ENCODE assay signal across 15 cellular contexts in genomic region chr12:3065300-3065699, GRCh38. TPM values are rescaled to one million over a fixed set of nuclear protein-coding genes. Genes with fewer than 3 reads are reported as not detected.
DNase-seq lines count a peak whose midpoint lies in the region; ATAC-seq and TF ChIP-seq lines count a peak whose summit lies in the region.
"Had no signal": no experiment of that assay in that cellular context is flagged by ENCODE, and none has a peak within 500 bp of the region (broad histone marks: within the 10 kb centered on the region; RNA-seq: fewer than 3 reads in every experiment).

No MANE protein-coding gene starts in this region.

- DNase-seq in ELF-1 (ENCODE audit: low read depth, low spot score): peak; percentile 64
- DNase-seq in PC-9: peak in 1 of 2 experiments; percentile 50
- peak; percentile 38 for DNase-seq in endodermal cell
- peak; percentile 57 to 89 for DNase-seq in trophoblast cell
- no peak for DNase-seq in nucleus accumbens (lab: John Stamatoyannopoulos, UW)
- DNase-seq: ACHN; Calu3; CD4-positive, CD25-positive, alpha-beta regulatory T cell; DMS 273 treated with DMSO at 0.1 percent for 48 hours; HCEC 1CT had no signal

- peaks cover 36% of the 10 kb centered on the region for H3K27me3 ChIP-seq in PC-9 (ENCODE audit: insufficient read depth, low read depth)
- H3K27me3 ChIP-seq in endodermal cell (ENCODE audit: control insufficient read depth, insufficient read depth, low read length, poor library complexity, severe bottlenecking): no peaks in the 10 kb centered on the region
- H3K27me3 ChIP-seq in trophoblast cell (ENCODE audit: insufficient read depth, low read length): no peaks in the 10 kb centered on the region

- H4K12ac ChIP-seq in trophoblast cell (ENCODE audit: low read depth, low read length): no peak overlapping the region

- H3K27ac Mint-ChIP-seq in endodermal cell: no peak overlapping the region
- H3K27ac Mint-ChIP-seq in activated T-helper 17 cell treated with anti-CD3 and anti-CD28 coated beads, Interleukin-2, amount 50 U/mL, for 72 hours: no peak overlapping the region
- H3K27ac Mint-ChIP-seq: CD4-positive, CD25-positive, alpha-beta regulatory T cell had no signal

- H2BK120ac ChIP-seq in trophoblast cell (ENCODE audit: insufficient read depth, low read length, poor library complexity): peak overlapping the region; percentile 30

- H3K27ac ChIP-seq in PC-9 (no peak overlapping the region), endodermal cell (ENCODE audit: low read depth, low read length) (no peak overlapping the region), trophoblast cell (ENCODE audit: low read depth, low read length) (peak overlapping the region; percentile 87)
- H3K27ac ChIP-seq: BLaER1 treated with 17β-estradiol and CSF1 and Interleukin-3, amounts not matched to agents 10 nM and 100 nM had no signal

- peaks cover 2% of the 10 kb centered on the region for H3K79me1 ChIP-seq in trophoblast cell (ENCODE audit: low read length)

- H2AFZ ChIP-seq in PC-9 (no peak overlapping the region), trophoblast cell (ENCODE audit: insufficient read depth, low read length, poor library complexity) (no peak overlapping the region)

- H3K9me3 ChIP-seq in PC-9 (ENCODE audit: insufficient read depth, low read depth) (peaks cover 8% of the 10 kb centered on the region; the same call in 1 of the 2 replicates), endodermal cell (ENCODE audit: control insufficient read depth, low read length) (peaks cover 5% of the 10 kb centered on the region), trophoblast cell (ENCODE audit: insufficient read depth, low read depth, low read length) (no peaks in the 10 kb centered on the region)

- H3K4me1 ChIP-seq in PC-9 (replicated peaks; ENCODE audit: insufficient read depth) (peaks cover 11% of the 10 kb centered on the region), endodermal cell (ENCODE audit: control insufficient read depth, insufficient read depth, low read length) (no peaks in the 10 kb centered on the region), trophoblast cell (ENCODE audit: control insufficient read depth in 1 of 2, insufficient read depth in 2 of 2, low read length in 2 of 2) (peaks cover 7 to 14% of the 10 kb centered on the region in 2 experiments)

- no peak overlapping the region for H2BK12ac ChIP-seq in trophoblast cell (ENCODE audit: low read length)

- no peak overlapping the region for H3K4me3 Mint-ChIP-seq in endodermal cell
- no peak overlapping the region for H3K4me3 Mint-ChIP-seq in activated T-helper 17 cell treated with anti-CD3 and anti-CD28 coated beads, Interleukin-2, amount 50 U/mL, for 72 hours
- H3K4me3 Mint-ChIP-seq: CD4-positive, CD25-positive, alpha-beta regulatory T cell had no signal

- H3K9ac ChIP-seq in endodermal cell (ENCODE audit: extremely low read depth, low read length, poor library complexity, severe bottlenecking) (no peak overlapping the region), trophoblast cell (ENCODE audit: low read length) (no peak overlapping the region)
- H3K9ac ChIP-seq: BLaER1 treated with 17β-estradiol and CSF1 and Interleukin-3, amounts not matched to agents 10 nM and 100 nM had no signal

- H3K4me3 ChIP-seq in PC-9 (no peak overlapping the region), endodermal cell (ENCODE audit: low read length) (no peak overlapping the region), trophoblast cell (ENCODE audit: low read depth, low read length) (no peak overlapping the region)
- H3K4me3 ChIP-seq: BLaER1 treated with 17β-estradiol and CSF1 and Interleukin-3, amounts not matched to agents 10 nM and 100 nM; GM12878 had no signal

- no peak overlapping the region for H4K91ac ChIP-seq in trophoblast cell (ENCODE audit: low read depth, low read length)

- H3K4ac ChIP-seq in trophoblast cell (ENCODE audit: low read depth, low read length): no peak overlapping the region

- no peak overlapping the region for H4K8ac ChIP-seq in trophoblast cell (ENCODE audit: low read depth, low read length)

- no peak overlapping the region for H2AK5ac ChIP-seq in trophoblast cell (ENCODE audit: low read length)

- no peaks in the 10 kb centered on the region for H3F3A ChIP-seq in PC-9 (ENCODE audit: insufficient read depth, low read depth)

- no peaks in the 10 kb centered on the region for H4K20me1 ChIP-seq in PC-9 (ENCODE audit: insufficient read depth)
- H4K20me1 ChIP-seq: BLaER1 treated with 17β-estradiol and CSF1 and Interleukin-3, amounts not matched to agents 10 nM and 100 nM had no signal

- 0 out of 2 replicates have a peak overlapping the region, but pooled peaks have one; percentile 12 for H3K4me2 ChIP-seq in PC-9
- peak overlapping the region; percentile 39 for H3K4me2 ChIP-seq in trophoblast cell (ENCODE audit: low read length)

- peaks cover 5% of the 10 kb centered on the region for H3K4me1 Mint-ChIP-seq in endodermal cell
- H3K4me1 Mint-ChIP-seq in activated T-helper 17 cell treated with anti-CD3 and anti-CD28 coated beads, Interleukin-2, amount 50 U/mL, for 72 hours: no peaks in the 10 kb centered on the region

- no TSS peak for BruUV-seq in PC-9 (replicated peaks; lab: Mats Ljungman, UMichigan)

- no peak overlapping the region for H3K23ac ChIP-seq in trophoblast cell (ENCODE audit: low read length)

- ATAC-seq in HG03139 (IDR thresholded peaks at IDR 0.05; ENCODE audit: unreplicated experiment) (no peak), GM21723 (IDR thresholded peaks at IDR 0.05; ENCODE audit: unreplicated experiment) (no peak)
- no peak for ATAC-seq in activated T-helper 17 cell treated with anti-CD3 and anti-CD28 coated beads, Interleukin-2, amount 50 U/mL, for 72 hours (replicated peaks)
- ATAC-seq: GM12878 had no signal

- CTCF ChIA-PET in PC-9 (lab: Charles Lee): interaction anchor here (0.6 kb wide), 1 partner anchor 24 kb away, joined by 3 read pairs; no protein-coding TSS in a partner anchor

- H3K36me3 Mint-ChIP-seq in endodermal cell (ENCODE audit: low read depth): peaks cover 3% of the 10 kb centered on the region
- H3K36me3 Mint-ChIP-seq in activated T-helper 17 cell treated with anti-CD3 and anti-CD28 coated beads, Interleukin-2, amount 50 U/mL, for 72 hours (ENCODE audit: low read depth): no peaks in the 10 kb centered on the region
- H3K36me3 Mint-ChIP-seq: CD4-positive, CD25-positive, alpha-beta regulatory T cell had no signal

- no peak overlapping the region for H2BK5ac ChIP-seq in trophoblast cell (ENCODE audit: low read depth, low read length, poor library complexity)

- POLR2A ChIA-PET in PC-9 (lab: Charles Lee; ENCODE audit: unreplicated experiment): no interaction called here

- H3K9me2 ChIP-seq in PC-9 (ENCODE audit: insufficient read depth): no peaks in the 10 kb centered on the region

- H3K79me2 ChIP-seq in PC-9 (ENCODE audit: low read depth) (no peaks in the 10 kb centered on the region), trophoblast cell (ENCODE audit: control insufficient read depth, insufficient read depth, low read length, poor library complexity) (peaks cover under 1% of the 10 kb centered on the region)

- no peaks in the 10 kb centered on the region for H3K36me3 ChIP-seq in PC-9 (ENCODE audit: low read depth)
- no peaks in the 10 kb centered on the region for H3K36me3 ChIP-seq in endodermal cell (ENCODE audit: control insufficient read depth, insufficient read depth, low read length)
- H3K36me3 ChIP-seq in trophoblast cell (ENCODE audit: control insufficient read depth in 1 of 2, insufficient read depth in 2 of 2, low read length in 2 of 2): no peaks in the 10 kb centered on the region
- H3K36me3 ChIP-seq: BLaER1 treated with 17β-estradiol and CSF1 and Interleukin-3, amounts not matched to agents 10 nM and 100 nM had no signal

- H3K18ac ChIP-seq in trophoblast cell (ENCODE audit: low read length): no peak overlapping the region

- intact Hi-C loops in PC-9 (cut with micrococcal nuclease; ENCODE audit: unreplicated experiment): no loop called here

- 86 to 100% methylated on average over 1 to 2 of the region's 2 CpGs for WGBS in endodermal cell (ENCODE audit: insufficient coverage in 1 of 2, insufficient read length in 1 of 2), 2 experiments
- no CpG with 5 or more reads among the region's 2 CpGs for WGBS in trophoblast cell (ENCODE audit: extremely low coverage, insufficient coverage, insufficient read length)

- H3K9me3 Mint-ChIP-seq in endodermal cell: peaks cover 21% of the 10 kb centered on the region
- no peaks in the 10 kb centered on the region for H3K9me3 Mint-ChIP-seq in activated T-helper 17 cell treated with anti-CD3 and anti-CD28 coated beads, Interleukin-2, amount 50 U/mL, for 72 hours

- peaks cover 10% of the 10 kb centered on the region for H3K27me3 Mint-ChIP-seq in endodermal cell (ENCODE audit: insufficient read depth)
- H3K27me3 Mint-ChIP-seq in activated T-helper 17 cell treated with anti-CD3 and anti-CD28 coated beads, Interleukin-2, amount 50 U/mL, for 72 hours: peaks cover 39% of the 10 kb centered on the region

- TF ChIP-seq CTCF in PC-9 (conservative IDR thresholded peaks at IDR 0.05): no peak
- no peak for TF ChIP-seq CTCF in endodermal cell (conservative IDR thresholded peaks at IDR 0.05)

- no peak overlapping the region for H3K14ac ChIP-seq in trophoblast cell (ENCODE audit: low read length)

RNA-seq across cellular contexts. Expression of gene TSPAN9, which starts 11.9 kb away (rescaled TPM):
- total RNA-seq in PC-9 (2021) (8.9 and 9.6 TPM in 2 replicates), endodermal cell (10 to 100 TPM; 31.9 to 80.8 TPM)
- 18.8 TPM for polyA plus RNA-seq in endodermal cell (2013, experiment 1 of 2)
- polyA plus RNA-seq in endodermal cell (2013, experiment 2 of 2): 19.0 TPM
- polyA plus RNA-seq in trophoblast cell (2013): 29.4 and 31.7 TPM in 2 replicates
- 1 to 10 TPM in 1 of 2 donors, under 1 TPM in 1; 0.65 to 2.7 TPM for total RNA-seq in activated T-helper 17 cell treated with anti-CD3 and anti-CD28 coated beads, Interleukin-2, amount 50 U/mL, for 72 hours

Comparison
In these comparisons a context has a peak if more than half of its experiments do, and no peak if none do; other contexts are left out.
1. DNase-seq: peak in ELF-1 (single experiment), endodermal cell (single experiment) and trophoblast cell (2 of 2); none in nucleus accumbens (0 of 56).